ENCODE assay signal across 8 cellular contexts in the genomic region with DNA sequence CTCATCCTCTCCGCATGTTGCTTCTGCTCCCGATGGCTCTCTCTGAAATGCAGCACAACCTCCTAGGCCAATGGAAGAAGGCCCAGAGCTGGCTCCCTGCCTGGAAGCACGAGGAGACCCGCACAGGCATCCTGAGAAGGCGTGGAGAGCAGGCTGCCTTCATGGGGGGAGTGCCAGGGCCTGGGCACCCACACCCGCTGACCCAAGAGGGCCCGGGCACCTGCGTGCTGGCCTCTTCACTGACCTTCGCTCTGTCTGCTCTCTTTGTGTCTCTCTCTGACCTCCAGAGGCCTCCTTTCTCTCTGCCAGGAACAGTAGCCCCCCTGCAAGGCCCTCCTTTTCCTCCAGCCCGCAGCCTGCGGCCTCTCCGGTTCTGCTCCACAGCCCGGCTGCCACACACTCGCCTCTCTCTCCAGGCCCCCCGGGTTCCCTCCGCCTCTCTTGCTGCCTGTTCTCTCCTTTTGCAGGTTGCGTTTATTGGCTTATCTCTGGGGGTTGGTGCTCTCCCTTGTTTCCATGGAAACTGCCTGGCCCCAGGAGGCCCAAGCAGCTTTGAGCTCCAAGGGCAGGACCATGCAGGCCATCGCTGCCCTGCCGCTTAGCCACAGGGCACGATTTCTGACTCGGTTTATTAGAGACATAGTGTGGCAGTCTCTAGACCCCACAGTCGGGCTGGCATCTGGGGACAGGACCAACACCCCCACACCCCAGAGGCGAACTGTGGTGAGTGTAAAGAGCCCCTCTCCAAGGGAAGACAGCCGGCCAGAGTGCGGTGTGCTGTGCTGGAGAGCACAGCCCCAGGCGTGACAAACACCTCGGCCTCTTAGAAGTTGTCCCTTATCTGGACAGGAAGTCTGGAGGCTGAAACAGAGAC. TPM values are rescaled to one million over a fixed set of nuclear protein-coding genes. Genes with fewer than 3 reads are reported as not detected.
A peak's percentile ranks its signal among the peaks of the same experiment; 100 is the strongest.
DNase-seq lines count a peak whose midpoint lies in the region; ATAC-seq and TF ChIP-seq lines count a peak whose summit lies in the region.

No MANE protein-coding gene starts in this region.

- H3K27me3 Mint-ChIP-seq in brain = no peaks in the 10 kb centered on the region

- peaks cover 50% of the 10 kb centered on the region for H3K79me2 ChIP-seq in ACC112 (ENCODE audit: control insufficient read depth, insufficient read depth, low read length, unreplicated experiment)

- no peak overlapping the region for H3K14ac ChIP-seq in mesenchymal stem cell (ENCODE audit: low read length in 2 of 2)

- H4K91ac ChIP-seq in mesenchymal stem cell (ENCODE audit: low read length) = no peak overlapping the region

- peak overlapping the region; percentile 89 to 97 (median 91) for H3K27ac Mint-ChIP-seq in brain

- H3K9me3 Mint-ChIP-seq in brain = no peaks in the 10 kb centered on the region

- peaks cover 16% of the 10 kb centered on the region for H3K79me1 ChIP-seq in mesenchymal stem cell (replicated peaks; ENCODE audit: low read length, poor library complexity, severe bottlenecking)

- H3K4me3 ChIP-seq in ACC112 (ENCODE audit: low read depth, low read length) = peak overlapping the region; percentile 98
- H3K4me3 ChIP-seq in HUES64 (ENCODE audit: low read length) = peak overlapping the region; percentile 91; the same call in 1 of the 2 replicates
- peak overlapping the region in 1 of 2 experiments; percentile 94 for H3K4me3 ChIP-seq in mesenchymal stem cell (ENCODE audit: insufficient read depth in 1 of 2, low read depth in 1 of 2, low read length in 2 of 2)

- H3K9ac ChIP-seq in HUES64 (ENCODE audit: low read depth, low read length) (0 out of 2 replicates have a peak overlapping the region, but pooled peaks have one; percentile 9), mesenchymal stem cell (ENCODE audit: low read length) (peak overlapping the region; percentile 87)

- H3K18ac ChIP-seq in mesenchymal stem cell (ENCODE audit: low read depth in 1 of 2, low read length in 2 of 2) = peak overlapping the region in 1 of 2 experiments; percentile 49

- no peak overlapping the region for H3K23ac ChIP-seq in mesenchymal stem cell (ENCODE audit: low read length in 2 of 2)

- no peak overlapping the region for H3K4ac ChIP-seq in mesenchymal stem cell (ENCODE audit: low read depth in 1 of 2, low read length in 2 of 2)

- H2BK5ac ChIP-seq in mesenchymal stem cell (ENCODE audit: low read depth, low read length, poor library complexity, severe bottlenecking) = no peak overlapping the region

- H3K36me3 Mint-ChIP-seq in brain = peaks cover 5% of the 10 kb centered on the region

- H3K27ac ChIP-seq in ACC112 (ENCODE audit: low read depth, low read length) = no peak overlapping the region
- no peak overlapping the region for H3K27ac ChIP-seq in HUES64 (ENCODE audit: low read depth, low read length)
- H3K27ac ChIP-seq in mesenchymal stem cell (ENCODE audit: low read length, poor library complexity, severe bottlenecking) = peak overlapping the region; percentile 55

- ATAC-seq in HG03039 (IDR thresholded peaks at IDR 0.05; ENCODE audit: unreplicated experiment) = no peak
- no peak for ATAC-seq in HG03432 (IDR thresholded peaks at IDR 0.05; ENCODE audit: unreplicated experiment)

- no peak for TF ChIP-seq CTCF in brain (conservative IDR thresholded peaks at IDR 0.05)

- H2AK5ac ChIP-seq in mesenchymal stem cell (ENCODE audit: low read length, severe bottlenecking) = no peak overlapping the region

- peaks cover 31% of the 10 kb centered on the region for H3K4me1 Mint-ChIP-seq in brain

- peak overlapping the region; percentile 86 for H3K4me2 ChIP-seq in mesenchymal stem cell (ENCODE audit: low read length, poor library complexity, severe bottlenecking)

- H3K9me3 ChIP-seq in HUES64 (ENCODE audit: insufficient read depth, low read depth, low read length) = no peaks in the 10 kb centered on the region
- H3K9me3 ChIP-seq in mesenchymal stem cell (ENCODE audit: control insufficient read depth, low read length) = no peaks in the 10 kb centered on the region

- no peak overlapping the region for H2BK120ac ChIP-seq in mesenchymal stem cell (ENCODE audit: low read depth, low read length)

- no peak overlapping the region for H2AFZ ChIP-seq in ACC112 (ENCODE audit: low read length, unreplicated experiment)
- H2AFZ ChIP-seq in mesenchymal stem cell (ENCODE audit: low read depth, low read length) = no peak overlapping the region

- peak overlapping the region; percentile 82 to 87 (median 84) for H3K4me3 Mint-ChIP-seq in brain

- peak overlapping the region; percentile 66 for H4K8ac ChIP-seq in mesenchymal stem cell (ENCODE audit: low read length)

- H2BK15ac ChIP-seq in mesenchymal stem cell (ENCODE audit: low read depth, poor library complexity, severe bottlenecking) = no peak overlapping the region

- peak; percentile 19 for DNase-seq in mesenchymal stem cell
- DNase-seq in GDM1 (lab: John Stamatoyannopoulos, UW) = no peak
- DNase-seq in islet precursor cell = no peak

- no peaks in the 10 kb centered on the region for H3K36me3 ChIP-seq in ACC112 (ENCODE audit: insufficient read depth, low read length)
- H3K36me3 ChIP-seq in HUES64 (ENCODE audit: insufficient read depth, low read length) = peaks cover 12% of the 10 kb centered on the region; the same call in 1 of the 2 replicates
- H3K36me3 ChIP-seq in mesenchymal stem cell (ENCODE audit: control insufficient read depth in 1 of 2, insufficient read depth in 2 of 2, low read depth in 1 of 2, low read length in 2 of 2) = peaks cover 0 to 23% of the 10 kb centered on the region in 2 experiments

- WGBS in HUES64 = 81% methylated on average over 27 of the region's 27 CpGs
- 69% methylated on average over 27 of the region's 27 CpGs for WGBS in mesenchymal stem cell

- H3K27me3 ChIP-seq in ACC112 (ENCODE audit: insufficient read depth, low read length) (no peaks in the 10 kb centered on the region), HUES64 (ENCODE audit: insufficient read depth, low read length) (no peaks in the 10 kb centered on the region), mesenchymal stem cell (ENCODE audit: control insufficient read depth in 1 of 2, insufficient read depth in 1 of 2, low read length in 2 of 2) (no peaks in the 10 kb centered on the region)

- peaks cover 14% of the 10 kb centered on the region for H3K4me1 ChIP-seq in ACC112 (ENCODE audit: control insufficient read depth, insufficient read depth, low read length, unreplicated experiment)
- peaks cover 6% of the 10 kb centered on the region; the same call in 1 of the 2 replicates for H3K4me1 ChIP-seq in HUES64 (ENCODE audit: insufficient read depth, low read length)
- H3K4me1 ChIP-seq in mesenchymal stem cell (ENCODE audit: control insufficient read depth, insufficient read depth, low read depth, low read length) = peaks cover 36% of the 10 kb centered on the region

- no peak overlapping the region for H2BK12ac ChIP-seq in mesenchymal stem cell (ENCODE audit: low read length in 2 of 2)

RNA-seq across cellular contexts. Expression of a gene that starts 1.7 kb away (rescaled TPM):
- 158 TPM for polyA plus RNA-seq in HUES64 (2013, experiment 1 of 2)
- polyA plus RNA-seq in HUES64 (2013, experiment 2 of 2) = 161 TPM
- 403 TPM for polyA plus RNA-seq in brain (ENCODE audit: insufficient read depth, low read depth, low replicate concordance)
- 309 TPM for polyA plus RNA-seq in mesenchymal stem cell (2013, experiment 1 of 2)
- polyA plus RNA-seq in mesenchymal stem cell (2013, experiment 2 of 2) = 301 TPM

RNA-seq across cellular contexts. Expression of a gene that starts 2.3 kb away (rescaled TPM):
- polyA plus RNA-seq in HUES64 (2013, experiment 1 of 2) = 65.1 TPM
- 55.5 TPM for polyA plus RNA-seq in HUES64 (2013, experiment 2 of 2)
- 51.3 TPM for polyA plus RNA-seq in brain (ENCODE audit: insufficient read depth, low read depth, low replicate concordance)
- polyA plus RNA-seq in mesenchymal stem cell (2013, experiment 1 of 2) = 28.8 TPM
- 28.3 TPM for polyA plus RNA-seq in mesenchymal stem cell (2013, experiment 2 of 2)

RNA-seq across cellular contexts. Expression of a gene that starts 14.5 kb away (rescaled TPM):
- polyA plus RNA-seq in HUES64 (2013, experiment 1 of 2) = not detected
- not detected for polyA plus RNA-seq in HUES64 (2013, experiment 2 of 2)
- not detected for polyA plus RNA-seq in brain (ENCODE audit: insufficient read depth, low read depth, low replicate concordance)
- not detected for polyA plus RNA-seq in mesenchymal stem cell (2013, experiment 1 of 2)
- polyA plus RNA-seq in mesenchymal stem cell (2013, experiment 2 of 2) = not detected

RNA-seq across cellular contexts. Expression of a gene that starts 38.8 kb away (rescaled TPM):
- 10.3 TPM for polyA plus RNA-seq in HUES64 (2013, experiment 1 of 2)
- 13.4 TPM for polyA plus RNA-seq in HUES64 (2013, experiment 2 of 2)
- 32.4 TPM for polyA plus RNA-seq in brain (ENCODE audit: insufficient read depth, low read depth, low replicate concordance)
- 1.3 TPM for polyA plus RNA-seq in mesenchymal stem cell (2013, experiment 1 of 2)
- 1.7 TPM for polyA plus RNA-seq in mesenchymal stem cell (2013, experiment 2 of 2)

RNA-seq across cellular contexts. Expression of a gene that starts 54.7 kb away (rescaled TPM):
- polyA plus RNA-seq in HUES64 (2013, experiment 1 of 2) = 0.10 TPM
- 0.25 TPM for polyA plus RNA-seq in HUES64 (2013, experiment 2 of 2)
- not detected for polyA plus RNA-seq in brain (ENCODE audit: insufficient read depth, low read depth, low replicate concordance)
- 0.11 TPM for polyA plus RNA-seq in mesenchymal stem cell (2013, experiment 1 of 2)
- 0.10 TPM for polyA plus RNA-seq in mesenchymal stem cell (2013, experiment 2 of 2)
